In the genomic region with DNA sequence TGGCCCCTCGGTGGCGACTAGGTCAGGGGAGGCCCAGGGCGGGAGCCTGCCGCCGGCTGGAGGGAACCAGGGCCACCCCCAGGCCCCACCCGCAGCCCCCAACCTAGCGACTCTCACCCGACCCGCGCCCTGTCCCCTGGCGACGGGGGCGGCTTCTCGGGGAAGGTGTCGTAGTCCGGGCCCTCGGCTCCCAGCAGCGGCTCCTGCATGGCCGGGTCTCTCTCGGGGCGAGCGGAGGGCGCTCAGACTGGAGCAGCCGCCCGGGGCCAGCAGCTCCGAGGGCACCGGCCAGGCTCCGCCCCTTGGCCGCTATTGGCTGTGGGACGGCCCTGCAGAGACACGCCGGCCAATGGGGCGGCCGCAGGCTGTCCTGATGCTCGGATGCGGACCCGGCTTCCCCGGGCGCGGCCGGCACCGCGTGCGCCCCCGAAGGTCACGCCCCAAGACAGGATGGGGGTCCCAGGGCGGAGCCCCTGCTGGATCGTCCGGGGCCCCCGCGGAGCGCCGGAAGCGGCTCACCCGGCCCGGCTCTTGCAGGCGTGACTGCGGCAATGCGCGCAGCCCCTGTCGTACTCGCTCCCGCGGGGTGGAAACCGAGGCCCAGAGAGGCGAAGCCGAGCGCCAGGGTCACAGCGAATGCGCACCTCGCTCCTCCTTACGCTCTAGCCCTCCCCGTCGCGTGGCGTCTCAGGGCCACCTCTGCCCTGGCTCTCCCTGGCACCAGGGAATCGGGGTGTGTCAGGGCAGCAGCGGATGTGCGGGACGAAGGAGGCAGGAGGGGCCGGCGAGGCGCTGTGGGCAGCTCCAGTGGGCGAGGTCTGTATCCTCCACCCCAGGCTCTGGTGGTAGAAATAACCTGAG, we compare ENCODE assay signal across 8 cellular contexts. TPM values are rescaled to one million over a fixed set of nuclear protein-coding genes. Genes with fewer than 3 reads are reported as not detected.
DNase-seq lines count a peak whose midpoint lies in the region; ATAC-seq and TF ChIP-seq lines count a peak whose summit lies in the region.

TSS of gene SLC2A6 (minus strand) at position 249 of the 861 bp plus-strand sequence. CDS start at position 209, 40 bp downstream.

- peak within 1 kb of the TSS; percentile 92 for H3K9ac ChIP-seq in adipocyte (ENCODE audit: low read length)

- intact Hi-C loops in heart left ventricle (cut with DNase I): loop anchor here in 3 of 10 donors (2.0 kb wide), 3 partner anchors 18 to 72 kb away; partner anchors contain the start of gene CACFD1 (in 1 of the 3)

- TF ChIP-seq POLR2A in NB4 (IDR thresholded peaks at IDR 0.05; ENCODE audit: extremely low read depth, insufficient read length): peak; percentile 42
- peak in 1 of 2 donors; percentile 79 for TF ChIP-seq POLR2A in heart left ventricle (IDR thresholded peaks at IDR 0.05)
- no peak for TF ChIP-seq POLR2A in tibial nerve (IDR thresholded peaks at IDR 0.05)

- peak within 1 kb of the TSS; percentile 67 for H3K4me3 ChIP-seq in GM12864 (ENCODE audit: low read depth, low read length)
- H3K4me3 ChIP-seq in NB4 (ENCODE audit: low read depth, low read length): peak within 1 kb of the TSS; percentile 55
- peak within 1 kb of the TSS; percentile 89 for H3K4me3 ChIP-seq in adipocyte (ENCODE audit: low read length)
- peak within 1 kb of the TSS; percentile 28 to 84 (median 64) for H3K4me3 ChIP-seq in heart left ventricle
- H3K4me3 ChIP-seq in tibial nerve: peak within 1 kb of the TSS; percentile 45 to 60 (median 52)

- peaks cover 36% of the 10 kb centered on the region for H3K4me1 ChIP-seq in adipocyte (ENCODE audit: control insufficient read depth, insufficient read depth, low read length)
- H3K4me1 ChIP-seq in heart left ventricle: peaks cover 0 to 53% (median 17%) of the 10 kb centered on the region in 12 donors
- H3K4me1 ChIP-seq in tibial nerve: peaks cover 0 to 22% (median 10%) of the 10 kb centered on the region in 4 donors

- DNase-seq in GM12864 (ENCODE audit: low read depth) (peak; percentile 48), NB4 (ENCODE audit: low read depth) (peak; percentile 88), T follicular helper cell (ENCODE audit: low read depth) (peak; percentile 70), adipocyte (ENCODE audit: low read depth) (peak; percentile 94), heart left ventricle (peak; percentile 88 to 93 (median 92)), pons (ENCODE audit: low spot score) (peak; percentile 84), tibial nerve (ENCODE audit: low spot score in 2 of 2) (peak; percentile 68 to 71)

- WGBS in heart left ventricle, 4 donors: 1% methylated on average over 31 to 84 of the region's 84 CpGs
- 0 to 4% methylated on average over 12 to 63 of the region's 84 CpGs for WGBS in tibial nerve, 2 donors

- H3K9me3 ChIP-seq in adipocyte (ENCODE audit: control insufficient read depth, low read length) (no peaks in the 10 kb centered on the region), heart left ventricle (no peaks in the 10 kb centered on the region), tibial nerve (no peaks in the 10 kb centered on the region)

- H3K36me3 ChIP-seq in adipocyte (ENCODE audit: control insufficient read depth, insufficient read depth, low read length, severe bottlenecking): peaks cover 28% of the 10 kb centered on the region
- H3K36me3 ChIP-seq in heart left ventricle: peaks cover 0 to 20% (median 3%) of the 10 kb centered on the region in 9 donors
- H3K36me3 ChIP-seq in tibial nerve: peaks cover 0 to 23% (median 0%) of the 10 kb centered on the region in 3 donors

- TF ChIP-seq CTCF in GM12864 (IDR thresholded peaks at IDR 0.05; ENCODE audit: low read depth, low read length, missing control alignments) (no peak), NB4 (IDR thresholded peaks at IDR 0.05; ENCODE audit: low read depth, low read length) (no peak), heart left ventricle (IDR thresholded peaks at IDR 0.05) (no peak), tibial nerve (IDR thresholded peaks at IDR 0.05) (no peak)

- peak; percentile 90 for ATAC-seq in HG02571 (IDR thresholded peaks at IDR 0.05; ENCODE audit: unreplicated experiment)
- peak; percentile 91 to 99 (median 98) for ATAC-seq in heart left ventricle

- H3K27ac ChIP-seq in heart left ventricle (peak within 1 kb of the TSS in 11 of 12 donors; percentile 52 to 87 (median 83)), tibial nerve (peak within 1 kb of the TSS in 3 of 4 donors; percentile 42 to 66 (median 58))

- TF ChIP-seq EP300 in tibial nerve (IDR thresholded peaks at IDR 0.05): no peak

- H3K27me3 ChIP-seq in adipocyte (replicated peaks; ENCODE audit: control insufficient read depth, insufficient read depth, low read length) (peaks cover 5% of the 10 kb centered on the region), heart left ventricle (no peaks in the 10 kb centered on the region), tibial nerve (no peaks in the 10 kb centered on the region)

RNA-seq across cellular contexts. Expression of gene SLC2A6, which starts in this region (rescaled TPM):
- 10 to 100 TPM in 1 of 9 donors, 1 to 10 TPM in 8; 1.8 to 10.4 (median 3.2) TPM for total RNA-seq in heart left ventricle
- polyA plus RNA-seq in heart left ventricle: 1 to 10 TPM; 2.7 to 4.9 TPM
- total RNA-seq in tibial nerve: 1 to 10 TPM; 2.1 to 6.3 (median 3.0) TPM

Comparison
In these comparisons a context has a peak if more than half of its experiments do, and no peak if none do; other contexts are left out.
1. Peak in every context shown above with its lines: DNase-seq, ATAC-seq, H3K4me3 ChIP-seq and H3K27ac ChIP-seq.